3 cellular contexts compared by ENCODE assay signal in the genomic region with DNA sequence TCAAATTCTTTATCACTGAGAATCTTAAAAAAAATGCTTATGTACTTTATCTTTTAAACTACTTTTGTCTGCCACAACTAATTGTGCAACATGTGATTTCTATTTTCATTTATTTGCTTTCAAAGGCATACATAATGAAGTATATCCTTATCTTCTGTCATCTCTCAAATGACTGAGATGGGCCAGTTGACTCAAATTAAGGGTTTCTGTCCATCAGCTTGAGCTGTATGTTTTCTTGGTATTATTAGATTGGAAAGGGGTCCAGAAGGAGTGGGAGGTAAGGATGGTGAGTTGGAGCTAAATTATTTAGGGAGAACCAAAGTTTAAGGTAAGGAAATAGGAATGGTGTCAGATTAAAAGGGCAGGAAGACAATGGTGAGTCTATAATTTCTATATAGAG.
"Had no signal": no experiment of that assay in that cellular context is flagged by ENCODE, and none has a peak within 500 bp of the region (broad histone marks: within the 10 kb centered on the region; RNA-seq: fewer than 3 reads in every experiment).

No MANE protein-coding gene starts in this region.

- DNase-seq: GDM1, GF-D8 had no signal

- H3K4me3 ChIP-seq: GM12878 had no signal
